In the genomic region with DNA sequence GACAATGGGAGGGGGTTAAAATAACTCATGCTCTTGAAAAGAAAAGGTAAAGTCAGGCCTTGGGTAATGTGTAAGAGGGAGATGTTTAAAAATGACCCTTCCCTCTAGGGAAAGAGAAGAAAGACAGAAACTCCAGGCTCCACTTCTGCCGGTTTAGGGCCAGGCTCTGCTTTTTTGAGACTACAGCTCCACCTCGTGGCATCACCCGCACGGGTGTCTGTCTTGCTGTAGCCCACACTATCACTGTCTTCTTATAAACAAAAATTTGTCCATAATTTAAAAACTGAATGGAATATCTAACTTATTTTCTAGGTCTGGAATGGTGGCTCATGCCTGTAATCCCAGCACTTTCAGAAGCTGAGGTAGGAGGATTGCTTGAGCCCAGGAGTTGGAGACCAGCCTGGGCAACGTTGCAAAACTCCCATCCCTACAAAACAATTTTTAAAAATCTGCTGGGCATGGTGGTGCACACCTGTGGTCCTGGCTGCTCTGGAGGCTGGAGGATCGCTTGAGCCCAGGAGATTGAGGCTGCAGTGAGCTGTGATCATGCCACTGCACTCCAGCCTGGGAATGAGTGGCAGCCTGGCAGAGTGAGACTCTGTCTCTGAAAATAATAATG, we compare ENCODE assay signal across 7 cellular contexts.
DNase-seq lines count a peak whose midpoint lies in the region; ATAC-seq, FAIRE-seq and TF ChIP-seq lines count a peak whose summit lies in the region.

No MANE protein-coding gene starts in this region.

- peaks cover 5 to 11% (median 10%) of the 10 kb centered on the region in 4 donors for H3K4me1 ChIP-seq in upper lobe of left lung

- no peak for FAIRE-seq in HTR-8/SVneo (lab: Jason Lieb, UNC)

- ATAC-seq in upper lobe of left lung (ENCODE audit: low FRiP score in 2 of 2): peak in 1 of 2 donors; percentile 73

- no peak overlapping the region for H3K27ac ChIP-seq in upper lobe of left lung

- no peaks in the 10 kb centered on the region for H3K9me3 ChIP-seq in upper lobe of left lung

- TF ChIP-seq CTCF in GM12864 (IDR thresholded peaks at IDR 0.05; ENCODE audit: low read depth, low read length, missing control alignments): peak; percentile 80
- TF ChIP-seq CTCF in fibroblast of the aortic adventitia (IDR thresholded peaks at IDR 0.05; ENCODE audit: insufficient read depth, low read length): peak; percentile 83
- TF ChIP-seq CTCF in upper lobe of left lung (IDR thresholded peaks at IDR 0.05): peak in 5 of 6 experiments; percentile 37 to 67 (median 64)

- no peak for TF ChIP-seq EP300 in upper lobe of left lung (IDR thresholded peaks at IDR 0.05)

- 9 to 13% methylated on average over 6 of the region's 6 CpGs for WGBS in upper lobe of left lung, 2 donors

- H3K4me3 ChIP-seq in GM12864 (ENCODE audit: low read depth, low read length) (no peak overlapping the region), fibroblast of the aortic adventitia (ENCODE audit: low read depth, low read length) (no peak overlapping the region), upper lobe of left lung (no peak overlapping the region)

- no peak for TF ChIP-seq POLR2A in upper lobe of left lung (IDR thresholded peaks at IDR 0.05)

- no peaks in the 10 kb centered on the region for H3K36me3 ChIP-seq in upper lobe of left lung

- DNase-seq in GM12864 (ENCODE audit: low read depth) (no peak), HTR-8/SVneo (ENCODE audit: insufficient read length, low spot score) (peak; percentile 66), RPMI7951 (ENCODE audit: low read depth) (peak; percentile 44), fibroblast of the aortic adventitia (ENCODE audit: low read depth) (peak; percentile 84), occipital lobe (lab: John Stamatoyannopoulos, UW) (peak; percentile 52), upper lobe of left lung (peak in 1 of 2 donors; percentile 60)
- DNase-seq in activated T-helper 1 cell treated with anti-CD3 and anti-CD28 coated beads, Interleukin-2, amount 50 U/mL, for 16 hours (ENCODE audit: low read depth in 1 of 2, low spot score in 1 of 2): peak; percentile 44 to 46

- H3K27me3 ChIP-seq in upper lobe of left lung: no peaks in the 10 kb centered on the region
